In the genomic region with DNA sequence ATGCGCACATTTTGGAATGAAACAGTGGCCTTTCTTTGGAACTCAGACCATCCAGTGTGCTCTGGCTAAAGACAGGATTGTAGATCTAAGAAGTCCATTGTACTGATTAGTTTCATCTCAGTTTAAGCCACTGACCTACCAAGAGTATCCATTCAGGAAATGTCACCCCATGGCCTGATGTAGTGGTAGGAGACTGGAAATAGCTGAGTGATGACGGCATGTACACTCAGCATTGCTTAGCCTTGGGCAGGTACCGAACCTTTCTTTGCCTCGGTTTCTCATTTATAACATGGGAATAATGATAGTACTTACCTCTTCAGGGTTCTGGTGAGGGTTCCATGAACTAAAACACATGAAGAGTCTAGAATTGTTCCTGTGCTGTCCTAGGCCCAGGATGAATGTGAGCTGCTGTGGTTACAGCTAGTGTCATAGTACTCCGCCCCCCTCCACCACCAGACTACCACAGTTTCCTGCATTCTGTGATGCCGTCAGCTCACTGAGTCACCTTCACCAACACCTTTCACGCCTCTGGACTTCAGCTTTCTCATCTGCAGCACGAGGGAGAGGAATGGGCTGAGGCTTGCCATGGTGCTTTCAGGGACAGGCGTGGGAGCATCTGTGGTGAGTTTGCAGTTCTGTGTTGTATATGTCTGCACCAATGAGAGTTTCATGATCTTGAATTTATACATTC, we compare ENCODE assay signal across 8 cellular contexts.
DNase-seq lines count a peak whose midpoint lies in the region; ATAC-seq lines count a peak whose summit lies in the region.

No MANE protein-coding gene starts in this region.

- peaks cover 31% of the 10 kb centered on the region for H3K27me3 Mint-ChIP-seq in activated CD8-positive, alpha-beta memory T cell treated with anti-CD3 and anti-CD28 coated beads, Interleukin-2, amount 10 ng/mL, durations not matched to agents 7 days and 5 days

- H2AK5ac ChIP-seq in mesendoderm (ENCODE audit: low read length): no peak overlapping the region

- H3K9me3 Mint-ChIP-seq in activated CD8-positive, alpha-beta memory T cell treated with anti-CD3 and anti-CD28 coated beads, Interleukin-2, amount 10 ng/mL, durations not matched to agents 7 days and 5 days (ENCODE audit: low read depth): peaks cover 7% of the 10 kb centered on the region

- no peak overlapping the region for H2BK5ac ChIP-seq in mesendoderm (ENCODE audit: low read length)

- H3K4me1 ChIP-seq in mesendoderm (ENCODE audit: control insufficient read depth, low read depth, low read length): peaks cover 2% of the 10 kb centered on the region

- peaks cover 13% of the 10 kb centered on the region for H3K36me3 Mint-ChIP-seq in activated CD8-positive, alpha-beta memory T cell treated with anti-CD3 and anti-CD28 coated beads, Interleukin-2, amount 10 ng/mL, durations not matched to agents 7 days and 5 days

- no peak overlapping the region for H3K4me2 ChIP-seq in mesendoderm (ENCODE audit: low read length)

- H3K79me2 ChIP-seq in mesendoderm (ENCODE audit: control insufficient read depth, insufficient read depth, low read length): no peaks in the 10 kb centered on the region

- DNase-seq in activated CD8-positive, alpha-beta memory T cell treated with anti-CD3 and anti-CD28 coated beads, Interleukin-2, amount 10 ng/mL, durations not matched to agents 7 days and 5 days: peak; percentile 96
- DNase-seq in mesendoderm: peak; percentile 67
- no peak for DNase-seq in DMS53 treated with DMSO at 0.1 percent for 48 hours (lab: John Stamatoyannopoulos, UW; ENCODE audit: unreplicated experiment)
- no peak for DNase-seq in foreskin melanocyte
- DNase-seq in HUDEP-2 (lab: John Stamatoyannopoulos, UW; ENCODE audit: unreplicated experiment in 76 of 76): no peak
- no peak for DNase-seq in NCI-H345 (lab: John Stamatoyannopoulos, UW)

- no peak overlapping the region for H3K56ac ChIP-seq in mesendoderm (ENCODE audit: low read length)

- H3K4me1 Mint-ChIP-seq in activated CD8-positive, alpha-beta memory T cell treated with anti-CD3 and anti-CD28 coated beads, Interleukin-2, amount 10 ng/mL, durations not matched to agents 7 days and 5 days: peaks cover 35% of the 10 kb centered on the region

- peak overlapping the region; percentile 86 for H3K27ac Mint-ChIP-seq in activated CD8-positive, alpha-beta memory T cell treated with anti-CD3 and anti-CD28 coated beads, Interleukin-2, amount 10 ng/mL, durations not matched to agents 7 days and 5 days

- no peak overlapping the region for H4K8ac ChIP-seq in mesendoderm (ENCODE audit: low read depth, low read length)

- H3K79me1 ChIP-seq in mesendoderm (ENCODE audit: low read length): no peaks in the 10 kb centered on the region

- no peak overlapping the region for H4K5ac ChIP-seq in mesendoderm (ENCODE audit: low read length)

- no peaks in the 10 kb centered on the region for H3K36me3 ChIP-seq in mesendoderm (ENCODE audit: control insufficient read depth, insufficient read depth, low read length)

- H3K4ac ChIP-seq in mesendoderm (ENCODE audit: low read depth, low read length): no peak overlapping the region

- no peak overlapping the region for H3K23ac ChIP-seq in mesendoderm (ENCODE audit: low read length)

- H2BK15ac ChIP-seq in mesendoderm (replicated peaks; ENCODE audit: low read depth): no peak overlapping the region

- no peak overlapping the region for H3K9ac ChIP-seq in mesendoderm (ENCODE audit: low read length)

- H3K4me3 ChIP-seq in mesendoderm (ENCODE audit: low read length): no peak overlapping the region

- H3K27me3 ChIP-seq in mesendoderm (ENCODE audit: insufficient read depth, low read length, poor library complexity): no peaks in the 10 kb centered on the region

- H3K18ac ChIP-seq in mesendoderm (ENCODE audit: low read length): no peak overlapping the region

- no peak overlapping the region for H2BK120ac ChIP-seq in mesendoderm (ENCODE audit: low read depth, low read length)

- CTCF ChIA-PET in activated CD8-positive, alpha-beta memory T cell treated with anti-CD3 and anti-CD28 coated beads, Interleukin-2, amount 10 ng/mL, durations not matched to agents 7 days and 5 days (lab: Charles Lee): interaction anchor here (1.1 to 4.0 kb wide), 6 partner anchors 11 to 59 kb away, joined by 3 to 25 read pairs (median 7); no protein-coding TSS in a partner anchor

- no peak overlapping the region for H3K27ac ChIP-seq in mesendoderm (ENCODE audit: low read depth, low read length)

- peak overlapping the region; percentile 52 for H3K4me3 Mint-ChIP-seq in activated CD8-positive, alpha-beta memory T cell treated with anti-CD3 and anti-CD28 coated beads, Interleukin-2, amount 10 ng/mL, durations not matched to agents 7 days and 5 days

- no CpG with 5 or more reads among the region's 9 CpGs for WGBS in mesendoderm (ENCODE audit: extremely low coverage, insufficient coverage, low lambda C conversion rate)

- ATAC-seq in GM19025 (IDR thresholded peaks at IDR 0.05; ENCODE audit: low read depth, unreplicated experiment) (peak; percentile 75), HG03196 (IDR thresholded peaks at IDR 0.05; ENCODE audit: unreplicated experiment) (peak; percentile 87)
- ATAC-seq in activated CD8-positive, alpha-beta memory T cell treated with anti-CD3 and anti-CD28 coated beads, Interleukin-2, amount 10 ng/mL, durations not matched to agents 7 days and 5 days: peak; percentile 97

Comparison
In these comparisons a context has a peak if more than half of its experiments do, and no peak if none do; other contexts are left out.
1. DNase-seq: peak in activated CD8-positive, alpha-beta memory T cell treated with anti-CD3 and anti-CD28 coated beads, Interleukin-2, amount 10 ng/mL, durations not matched to agents 7 days and 5 days (single experiment) and mesendoderm (single experiment); none in DMS53 treated with DMSO at 0.1 percent for 48 hours (single experiment), foreskin melanocyte (single experiment), HUDEP-2 (0 of 76) and NCI-H345 (single experiment).
2. Peak in every context shown above with its lines, with median percentiles within 50 percentile points of each other: ATAC-seq.